8 cellular contexts compared by ENCODE assay signal in genomic region chr17:74742153-74742515, GRCh38. TPM values are rescaled to one million over a fixed set of nuclear protein-coding genes. Genes with fewer than 3 reads are reported as not detected.
A peak's percentile ranks its signal among the peaks of the same experiment; 100 is the strongest.
DNase-seq lines count a peak whose midpoint lies in the region; ATAC-seq, FAIRE-seq and TF ChIP-seq lines count a peak whose summit lies in the region.

No MANE protein-coding gene starts in this region.

- peaks cover 33% of the 10 kb centered on the region for H3K4me1 ChIP-seq in mesenchymal stem cell (ENCODE audit: control insufficient read depth, insufficient read depth, low read depth, low read length)

- H3K36me3 Mint-ChIP-seq in T-helper 1 cell treated with Interleukin-12 subunit alpha and Interleukin-12 subunit beta and Interleukin-4 antibody, amounts not matched to agents 30 μg/mL and 1 μg/mL, for 36 hours (ENCODE audit: low read depth), result peaks cover 25% of the 10 kb centered on the region

- peak; percentile 73 for DNase-seq in GDM1 (lab: John Stamatoyannopoulos, UW)
- DNase-seq in mesenchymal stem cell, result no peak
- no peak for DNase-seq in MG63
- DNase-seq in urothelium cell line (ENCODE audit: low spot score), result no peak

- no peak overlapping the region for H3K9ac ChIP-seq in mesenchymal stem cell (ENCODE audit: low read length)

- 0% methylated on average over 2 of the region's 4 CpGs for WGBS in mesenchymal stem cell

- FAIRE-seq in urothelium cell line (lab: Jason Lieb, UNC), result no peak

- peaks cover 74% of the 10 kb centered on the region for H3K4me1 Mint-ChIP-seq in T-helper 1 cell treated with Interleukin-12 subunit alpha and Interleukin-12 subunit beta and Interleukin-4 antibody, amounts not matched to agents 30 μg/mL and 1 μg/mL, for 36 hours (ENCODE audit: low read depth)

- H3K36me3 ChIP-seq in mesenchymal stem cell (ENCODE audit: control insufficient read depth in 1 of 2, insufficient read depth in 2 of 2, low read depth in 1 of 2, low read length in 2 of 2) (no peaks in the 10 kb centered on the region), MG63 (no peaks in the 10 kb centered on the region)

- no peak overlapping the region for H3K4me2 ChIP-seq in mesenchymal stem cell (ENCODE audit: low read length, poor library complexity, severe bottlenecking)

- no peak overlapping the region for H3K27ac ChIP-seq in mesenchymal stem cell (ENCODE audit: low read length, poor library complexity, severe bottlenecking)

- H3K14ac ChIP-seq in mesenchymal stem cell (ENCODE audit: low read length in 2 of 2), result peak overlapping the region in 1 of 2 experiments; percentile 30

- peak overlapping the region; percentile 28 to 66 for H2BK12ac ChIP-seq in mesenchymal stem cell (ENCODE audit: low read length in 2 of 2)

- H3K4me3 ChIP-seq in mesenchymal stem cell (ENCODE audit: insufficient read depth in 1 of 2, low read depth in 1 of 2, low read length in 2 of 2) (no peak overlapping the region), MG63 (no peak overlapping the region)

- H3K9me3 Mint-ChIP-seq in T-helper 1 cell treated with Interleukin-12 subunit alpha and Interleukin-12 subunit beta and Interleukin-4 antibody, amounts not matched to agents 30 μg/mL and 1 μg/mL, for 36 hours, result no peaks in the 10 kb centered on the region

- H3K27me3 ChIP-seq in mesenchymal stem cell (ENCODE audit: control insufficient read depth in 1 of 2, insufficient read depth in 1 of 2, low read length in 2 of 2) (peaks cover 23 to 66% of the 10 kb centered on the region in 2 experiments), MG63 (peaks cover 11% of the 10 kb centered on the region)

- H3K23ac ChIP-seq in mesenchymal stem cell (ENCODE audit: low read length in 2 of 2), result peak overlapping the region in 1 of 2 experiments; percentile 43

- H3K9me3 ChIP-seq in mesenchymal stem cell (ENCODE audit: control insufficient read depth, low read length) (no peaks in the 10 kb centered on the region), MG63 (no peaks in the 10 kb centered on the region)

- H3K79me1 ChIP-seq in mesenchymal stem cell (replicated peaks; ENCODE audit: low read length, poor library complexity, severe bottlenecking), result no peaks in the 10 kb centered on the region

- no peak overlapping the region for H2BK15ac ChIP-seq in mesenchymal stem cell (ENCODE audit: low read depth, poor library complexity, severe bottlenecking)

- H2BK5ac ChIP-seq in mesenchymal stem cell (ENCODE audit: low read depth, low read length, poor library complexity, severe bottlenecking), result no peak overlapping the region

- no peak overlapping the region for H2AK5ac ChIP-seq in mesenchymal stem cell (ENCODE audit: low read length, severe bottlenecking)

- H3K18ac ChIP-seq in mesenchymal stem cell (ENCODE audit: low read depth in 1 of 2, low read length in 2 of 2), result peak overlapping the region; percentile 51 to 69

- H3K4ac ChIP-seq in mesenchymal stem cell (ENCODE audit: low read depth in 1 of 2, low read length in 2 of 2), result peak overlapping the region in 1 of 2 experiments; percentile 6

- peak overlapping the region; percentile 20 for H4K8ac ChIP-seq in mesenchymal stem cell (ENCODE audit: low read length)

- H3K27me3 Mint-ChIP-seq in T-helper 1 cell treated with Interleukin-12 subunit alpha and Interleukin-12 subunit beta and Interleukin-4 antibody, amounts not matched to agents 30 μg/mL and 1 μg/mL, for 36 hours (ENCODE audit: low read depth), result no peaks in the 10 kb centered on the region

- no peak overlapping the region for H2BK120ac ChIP-seq in mesenchymal stem cell (ENCODE audit: low read depth, low read length)

- peak overlapping the region; percentile 88 for H4K91ac ChIP-seq in mesenchymal stem cell (ENCODE audit: low read length)

- H3K4me3 Mint-ChIP-seq in T-helper 1 cell treated with Interleukin-12 subunit alpha and Interleukin-12 subunit beta and Interleukin-4 antibody, amounts not matched to agents 30 μg/mL and 1 μg/mL, for 36 hours, result peak overlapping the region; percentile 71

- ATAC-seq in HG02642 (IDR thresholded peaks at IDR 0.05; ENCODE audit: poor library complexity, unreplicated experiment) (peak; percentile 43), SK-N-SH treated with all-trans-retinoic acid at 6 μM for 48 hours (no peak), GM19023 (IDR thresholded peaks at IDR 0.05; ENCODE audit: unreplicated experiment) (no peak)

- peak overlapping the region; percentile 62 for H2AFZ ChIP-seq in mesenchymal stem cell (ENCODE audit: low read depth, low read length)

- peak overlapping the region; percentile 88 for H3K27ac Mint-ChIP-seq in T-helper 1 cell treated with Interleukin-12 subunit alpha and Interleukin-12 subunit beta and Interleukin-4 antibody, amounts not matched to agents 30 μg/mL and 1 μg/mL, for 36 hours

TF ChIP-seq in SK-N-SH treated with all-trans-retinoic acid at 6 μM for 48 hours, 23 proteins besides CTCF, POLR2A, EP300 and RAD21:
- TF ChIP-seq ESRRG (CRISPR knock-in tag; IDR thresholded peaks at IDR 0.05) (no peak), PATZ1 (CRISPR knock-in tag; IDR thresholded peaks at IDR 0.05; ENCODE audit: borderline replicate concordance) (no peak), CSDC2 (CRISPR knock-in tag; IDR thresholded peaks at IDR 0.05) (no peak)

RNA-seq across cellular contexts. Expression of gene RAB37, which starts 5.1 kb away (rescaled TPM):
- polyA plus RNA-seq in mesenchymal stem cell (2013, experiment 1 of 2), result 2.4 TPM
- 1.9 TPM for polyA plus RNA-seq in mesenchymal stem cell (2013, experiment 2 of 2)
- total RNA-seq in MG63 (2014; rRNA removed; shearing (Covaris generic); ENCODE audit: low replicate concordance), result not detected in 2 replicates

RNA-seq across cellular contexts. Expression of gene NHERF1, which starts 6.3 kb away (rescaled TPM):
- polyA plus RNA-seq in mesenchymal stem cell (2013, experiment 1 of 2), result 126 TPM
- polyA plus RNA-seq in mesenchymal stem cell (2013, experiment 2 of 2), result 126 TPM
- total RNA-seq in MG63 (2014; rRNA removed; shearing (Covaris generic); ENCODE audit: low replicate concordance), result 110 and 150 TPM in 2 replicates

RNA-seq across cellular contexts. Expression of gene CD300LF, which starts 29.4 kb away (rescaled TPM):
- polyA plus RNA-seq in mesenchymal stem cell (2013, experiment 1 of 2), result not detected
- not detected for polyA plus RNA-seq in mesenchymal stem cell (2013, experiment 2 of 2)
- not detected in 2 replicates for total RNA-seq in MG63 (2014; rRNA removed; shearing (Covaris generic); ENCODE audit: low replicate concordance)

RNA-seq across cellular contexts. Expression of gene NAT9, which starts 34.0 kb away (rescaled TPM):
- 29.5 TPM for polyA plus RNA-seq in mesenchymal stem cell (2013, experiment 1 of 2)
- polyA plus RNA-seq in mesenchymal stem cell (2013, experiment 2 of 2), result 30.4 TPM
- total RNA-seq in MG63 (2014; rRNA removed; shearing (Covaris generic); ENCODE audit: low replicate concordance), result 46.8 and 51.6 TPM in 2 replicates
